In genomic region chr2:222043897-222044296, GRCh38 we compare ENCODE assay signal across 22 cellular contexts.
DNase-seq lines count a peak whose midpoint lies in the region; ATAC-seq and TF ChIP-seq lines count a peak whose summit lies in the region.
"Had no signal": no experiment of that assay in that cellular context is flagged by ENCODE, and none has a peak within 500 bp of the region (broad histone marks: within the 10 kb centered on the region; RNA-seq: fewer than 3 reads in every experiment).

No MANE protein-coding gene starts in this region.

- H2AFZ ChIP-seq in trophoblast cell (ENCODE audit: insufficient read depth, low read length, poor library complexity) = no peak overlapping the region
- H2AFZ ChIP-seq: GM23338 had no signal

- H3K9me3 ChIP-seq in trophoblast cell (ENCODE audit: insufficient read depth, low read depth, low read length) (peaks cover 1% of the 10 kb centered on the region), aorta (ENCODE audit: control insufficient read depth, low read length) (no peaks in the 10 kb centered on the region), suprapubic skin (no peaks in the 10 kb centered on the region)
- H3K9me3 ChIP-seq: A549; BE2C; BLaER1 treated with 17β-estradiol and CSF1 and Interleukin-3, amounts not matched to agents 10 nM and 100 nM had no signal

- no peak for TF ChIP-seq EP300 in suprapubic skin (IDR thresholded peaks at IDR 0.05)

- WGBS in trophoblast cell (ENCODE audit: extremely low coverage, insufficient coverage, insufficient read length) = no CpG with 5 or more reads among the region's 4 CpGs
- WGBS in aorta, 2 donors = 61 to 75% methylated on average over 4 of the region's 4 CpGs
- 70% methylated on average over 4 of the region's 4 CpGs for WGBS in suprapubic skin

- H2BK120ac ChIP-seq in trophoblast cell (ENCODE audit: insufficient read depth, low read length, poor library complexity) = no peak overlapping the region

- no peak overlapping the region for H2BK12ac ChIP-seq in trophoblast cell (ENCODE audit: low read length)

- no peaks in the 10 kb centered on the region for H3K9me3 Mint-ChIP-seq in mesothelial cell of epicardium
- H3K9me3 Mint-ChIP-seq: CD14-positive monocyte; CD4-positive, alpha-beta T cell; CD8-positive, alpha-beta memory T cell; GM23338; H9 had no signal

- H3K36me3 ChIP-seq in trophoblast cell (ENCODE audit: control insufficient read depth in 1 of 2, insufficient read depth in 2 of 2, low read length in 2 of 2) = no peaks in the 10 kb centered on the region
- H3K36me3 ChIP-seq in aorta (ENCODE audit: control insufficient read depth in 1 of 2, insufficient read depth in 2 of 2, low read length in 1 of 2) = no peaks in the 10 kb centered on the region
- H3K36me3 ChIP-seq in suprapubic skin = no peaks in the 10 kb centered on the region
- H3K36me3 ChIP-seq: BE2C; BLaER1 treated with 17β-estradiol and CSF1 and Interleukin-3, amounts not matched to agents 10 nM and 100 nM had no signal

- no peak overlapping the region for H3K14ac ChIP-seq in trophoblast cell (ENCODE audit: low read length)

- H3K36me3 Mint-ChIP-seq in mesothelial cell of epicardium = no peaks in the 10 kb centered on the region
- H3K36me3 Mint-ChIP-seq: CD14-positive monocyte; CD8-positive, alpha-beta memory T cell had no signal

- no peak overlapping the region for H3K4me2 ChIP-seq in trophoblast cell (ENCODE audit: low read length)
- H3K4me2 ChIP-seq: A549; BLaER1 treated with 17β-estradiol and CSF1 and Interleukin-3, amounts not matched to agents 10 nM and 100 nM; GM23338 had no signal

- H3K4ac ChIP-seq in trophoblast cell (ENCODE audit: low read depth, low read length) = no peak overlapping the region

- no peak overlapping the region for H3K23ac ChIP-seq in trophoblast cell (ENCODE audit: low read length)

- no peak overlapping the region for H3K4me3 ChIP-seq in trophoblast cell (ENCODE audit: low read depth, low read length)
- no peak overlapping the region for H3K4me3 ChIP-seq in aorta (ENCODE audit: low read length in 2 of 2)
- no peak overlapping the region for H3K4me3 ChIP-seq in suprapubic skin
- H3K4me3 ChIP-seq: A549; BLaER1 treated with 17β-estradiol and CSF1 and Interleukin-3, amounts not matched to agents 10 nM and 100 nM; GM23338 had no signal

- H3K18ac ChIP-seq in trophoblast cell (ENCODE audit: low read length) = no peak overlapping the region

- H2BK5ac ChIP-seq in trophoblast cell (ENCODE audit: low read depth, low read length, poor library complexity) = no peak overlapping the region

- no peak for TF ChIP-seq CTCF in suprapubic skin (IDR thresholded peaks at IDR 0.05)
- no peak for TF ChIP-seq CTCF in mesothelial cell of epicardium (IDR thresholded peaks at IDR 0.05; ENCODE audit: unreplicated experiment)

- H4K8ac ChIP-seq in trophoblast cell (ENCODE audit: low read depth, low read length) = no peak overlapping the region

- H3K27me3 Mint-ChIP-seq in mesothelial cell of epicardium (ENCODE audit: low read depth) = peaks cover 25% of the 10 kb centered on the region

- H3K4me1 ChIP-seq in trophoblast cell (ENCODE audit: control insufficient read depth in 1 of 2, insufficient read depth in 2 of 2, low read length in 2 of 2) (peaks cover 4 to 7% of the 10 kb centered on the region in 2 experiments), aorta (ENCODE audit: control insufficient read depth in 1 of 2, insufficient read depth in 2 of 2, low read length in 2 of 2) (no peaks in the 10 kb centered on the region), suprapubic skin (no peaks in the 10 kb centered on the region)
- H3K4me1 ChIP-seq: A549; BE2C; BLaER1 treated with 17β-estradiol and CSF1 and Interleukin-3, amounts not matched to agents 10 nM and 100 nM had no signal

- no peak overlapping the region for H3K4me3 Mint-ChIP-seq in mesothelial cell of epicardium
- H3K4me3 Mint-ChIP-seq: CD14-positive monocyte; CD4-positive, alpha-beta T cell; CD8-positive, alpha-beta memory T cell; GM23338; H9 had no signal

- H3K79me1 ChIP-seq in trophoblast cell (ENCODE audit: low read length) = no peaks in the 10 kb centered on the region

- no peak overlapping the region for H4K12ac ChIP-seq in trophoblast cell (ENCODE audit: low read depth, low read length)

- no peak overlapping the region for H2AK5ac ChIP-seq in trophoblast cell (ENCODE audit: low read length)

- peak; percentile 5 for DNase-seq in NCI-H1105 (lab: John Stamatoyannopoulos, UW)
- DNase-seq in islet precursor cell = peak; percentile 66
- peak; percentile 84 to 93 for DNase-seq in trophoblast cell
- no peak for DNase-seq in aorta
- no peak for DNase-seq in NCI-H187 (lab: John Stamatoyannopoulos, UW)
- DNase-seq in suprapubic skin (ENCODE audit: low spot score in 2 of 2) = no peak
- no peak for DNase-seq in mesothelial cell of epicardium (ENCODE audit: low spot score in 2 of 2, unreplicated experiment in 2 of 2)
- DNase-seq: 8988T; ACHN; AML-193; BE2C; CD4-positive, alpha-beta T cell; CD8-positive, alpha-beta memory T cell; DMS 273 treated with DMSO at 0.1 percent for 48 hours; DMS79; GF-D8; H9 had no signal

- TF ChIP-seq POLR2A in suprapubic skin (IDR thresholded peaks at IDR 0.05) = no peak

- no peaks in the 10 kb centered on the region for H3K4me1 Mint-ChIP-seq in mesothelial cell of epicardium
- H3K4me1 Mint-ChIP-seq: CD14-positive monocyte; CD8-positive, alpha-beta memory T cell had no signal

- H3K27me3 ChIP-seq in trophoblast cell (ENCODE audit: insufficient read depth, low read length) = no peaks in the 10 kb centered on the region
- no peaks in the 10 kb centered on the region for H3K27me3 ChIP-seq in aorta (ENCODE audit: control insufficient read depth in 1 of 2, insufficient read depth in 2 of 2, low read length in 1 of 2)
- peaks cover 24% of the 10 kb centered on the region for H3K27me3 ChIP-seq in suprapubic skin
- H3K27me3 ChIP-seq: BLaER1 treated with 17β-estradiol and CSF1 and Interleukin-3, amounts not matched to agents 10 nM and 100 nM had no signal

- intact Hi-C loops in aorta (cut with DNase I) = no loop called here

- H3K27ac ChIP-seq in trophoblast cell (ENCODE audit: low read depth, low read length) (no peak overlapping the region), aorta (ENCODE audit: low read depth in 1 of 2, low read length in 2 of 2) (no peak overlapping the region), suprapubic skin (no peak overlapping the region)
- H3K27ac ChIP-seq: A549; BLaER1 treated with 17β-estradiol and CSF1 and Interleukin-3, amounts not matched to agents 10 nM and 100 nM had no signal

- H4K91ac ChIP-seq in trophoblast cell (ENCODE audit: low read depth, low read length) = no peak overlapping the region

- H3K79me2 ChIP-seq in trophoblast cell (ENCODE audit: control insufficient read depth, insufficient read depth, low read length, poor library complexity) = no peaks in the 10 kb centered on the region

- ATAC-seq in aorta (ENCODE audit: low FRiP score) = no peak
- ATAC-seq: A549, GM23338, HCT116 had no signal

- H3K27ac Mint-ChIP-seq in mesothelial cell of epicardium = no peak overlapping the region
- H3K27ac Mint-ChIP-seq: CD4-positive, alpha-beta T cell; CD8-positive, alpha-beta memory T cell; GM23338; H9 had no signal

- H3K9ac ChIP-seq in trophoblast cell (ENCODE audit: low read length) = no peak overlapping the region
- H3K9ac ChIP-seq: BLaER1 treated with 17β-estradiol and CSF1 and Interleukin-3, amounts not matched to agents 10 nM and 100 nM had no signal

Comparison
In these comparisons a context has a peak if more than half of its experiments do, and no peak if none do; other contexts are left out.
1. DNase-seq: peak in NCI-H1105 (single experiment), islet precursor cell (single experiment) and trophoblast cell (2 of 2); none in aorta (0 of 2), NCI-H187 (0 of 2), suprapubic skin (0 of 2) and mesothelial cell of epicardium (0 of 2).